32 cellular contexts compared by ENCODE assay signal in genomic region chr5:29805804-29806203, GRCh38.
"Had no signal": no experiment of that assay in that cellular context is flagged by ENCODE, and none has a peak within 500 bp of the region (broad histone marks: within the 10 kb centered on the region; RNA-seq: fewer than 3 reads in every experiment).

No MANE protein-coding gene starts in this region.

- H3K27ac ChIP-seq: adrenal gland, ascending aorta, body of pancreas, brain microvascular endothelial cell, breast epithelium, cardiac muscle cell had no signal

- ATAC-seq: activated naive CD4-positive, alpha-beta T cell treated with anti-CD3 and anti-CD28 coated beads, Interleukin-2, amount 50 U/mL, for 72 hours; activated naive CD8-positive, alpha-beta T cell treated with anti-CD3 and anti-CD28 coated beads, Interleukin-2, amount 50 U/mL, for 24 hours; activated T-cell treated with anti-CD3 and anti-CD28 coated beads, Interleukin-2, amount 50 U/mL, for 4 hours; activated T-cell treated with anti-CD3 and anti-CD28 coated beads, Interleukin-2, amount 50 U/mL, for 72 hours; activated T-helper 17 cell treated with anti-CD3 and anti-CD28 coated beads, Interleukin-2, amount 50 U/mL, for 72 hours; body of pancreas had no signal

- H3K4me3 ChIP-seq: adrenal gland, ascending aorta, body of pancreas, breast epithelium, cardiac muscle cell had no signal

- H3K4me1 ChIP-seq: adrenal gland, ascending aorta, body of pancreas, breast epithelium had no signal

- H3K27me3 ChIP-seq: adrenal gland, ascending aorta, body of pancreas, brain microvascular endothelial cell, breast epithelium, cardiac muscle cell had no signal

- FAIRE-seq: astrocyte, bronchial epithelial cell had no signal

- DNase-seq: activated effector memory CD4-positive, alpha-beta T cell treated with anti-CD3 and anti-CD28 coated beads, Interleukin-2, amount 50 U/mL, for 16 hours; activated effector memory CD4-positive, alpha-beta T cell treated with Interleukin-2 at 50 U/mL for 16 hours; activated gamma-delta T cell; activated gamma-delta T cell treated with Interleukin-2 at 50 U/mL for 16 hours; activated naive CD4-positive, alpha-beta T cell; activated naive CD4-positive, alpha-beta T cell treated with anti-CD3 and anti-CD28 coated beads for 36 hours; activated naive CD4-positive, alpha-beta T cell treated with anti-CD3 and anti-CD28 coated beads, Interleukin-2, amount 10 ng/mL, durations not matched to agents 7 days and 5 days; activated naive CD4-positive, alpha-beta T cell treated with anti-CD3 and anti-CD28 coated beads, Interleukin-2, amount 50 U/mL, for 16 hours; activated naive CD4-positive, alpha-beta T cell treated with Interleukin-2 at 50 U/mL for 16 hours; activated naive CD8-positive, alpha-beta T cell treated with anti-CD3 and anti-CD28 coated beads for 36 hours; activated naive CD8-positive, alpha-beta T cell treated with anti-CD3 and anti-CD28 coated beads, Interleukin-2, amount 10 ng/mL, durations not matched to agents 7 days and 5 days; activated naive CD8-positive, alpha-beta T cell treated with anti-CD3 and anti-CD28 coated beads, Interleukin-2, amount 50 U/mL, for 24 hours; activated T-cell treated with anti-CD3 and anti-CD28 coated beads, Interleukin-2, amount 50 U/mL, for 4 hours; activated T-cell treated with anti-CD3 and anti-CD28 coated beads, Interleukin-2, amount 50 U/mL, for 48 hours; activated T-cell treated with anti-CD3 and anti-CD28 coated beads, Interleukin-2, amount 50 U/mL, for 72 hours; adrenal gland; amniotic stem cell; amygdala; anterior cingulate cortex; aorta; body of pancreas; brain microvascular endothelial cell; caudate nucleus; central memory CD4-positive, alpha-beta T cell; cerebellar nuclear complex had no signal

- H3K36me3 ChIP-seq: ascending aorta, brain microvascular endothelial cell, breast epithelium, cardiac muscle cell had no signal

- H3K9me3 ChIP-seq: adrenal gland, ascending aorta, body of pancreas, breast epithelium had no signal
